In the genomic region with DNA sequence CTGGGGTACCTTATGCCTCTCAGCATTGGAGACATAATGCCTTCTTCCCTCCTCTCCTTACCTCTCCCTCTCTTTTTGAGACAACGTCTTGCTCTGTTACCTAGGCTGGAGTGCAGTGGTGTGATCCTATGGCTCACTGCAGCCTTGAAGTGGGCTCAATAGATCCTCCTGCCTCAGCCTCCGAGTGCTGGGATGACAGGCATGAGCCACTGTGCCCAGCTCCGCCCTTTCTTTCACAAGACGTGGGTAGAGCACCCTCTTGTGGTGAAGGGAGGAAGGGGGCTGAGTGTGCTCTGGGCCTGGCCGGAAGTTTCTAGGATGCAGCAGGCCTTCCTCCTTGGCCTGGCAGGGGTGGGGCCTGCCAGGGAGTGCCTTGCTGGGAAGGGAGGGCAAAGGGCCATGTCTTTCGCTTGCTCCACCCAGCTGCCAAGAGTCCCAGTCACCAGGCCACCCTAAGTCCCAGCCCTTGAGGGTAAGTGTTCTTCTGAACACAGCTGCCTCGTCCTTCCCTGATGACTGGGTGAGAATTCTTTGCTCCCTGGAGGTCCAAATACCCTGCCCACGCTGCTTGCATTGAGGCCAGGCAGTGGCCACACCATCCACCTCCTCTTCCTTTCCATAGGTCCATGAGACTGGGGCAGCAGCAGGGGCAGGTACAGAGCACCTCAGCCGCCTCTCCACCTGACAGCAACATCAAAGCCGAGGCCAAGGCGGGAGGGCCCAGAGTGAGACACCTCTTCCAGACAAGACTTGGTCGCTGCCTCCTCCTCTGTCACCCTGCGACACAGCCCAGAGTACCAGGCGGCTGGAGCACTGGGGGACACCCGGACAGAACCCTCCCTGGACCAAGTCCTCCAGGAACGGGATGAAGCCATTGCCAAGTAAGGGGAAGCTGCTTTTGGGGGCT, we compare ENCODE assay signal across 8 cellular contexts. TPM values are rescaled to one million over a fixed set of nuclear protein-coding genes. Genes with fewer than 3 reads are reported as not detected.
DNase-seq lines count a peak whose midpoint lies in the region; ATAC-seq, FAIRE-seq and TF ChIP-seq lines count a peak whose summit lies in the region.

No MANE protein-coding gene starts in this region.

- H4K8ac ChIP-seq in H9 (replicated peaks; ENCODE audit: insufficient read length, low read depth, low read length): no peak overlapping the region

- H4K91ac ChIP-seq in H9 (ENCODE audit: insufficient read length, low read depth, low read length): no peak overlapping the region

- no peak overlapping the region for H3K9ac ChIP-seq in H9 (ENCODE audit: extremely low read depth, insufficient read length, low read length)

- no peak overlapping the region; the same call in 1 of the 2 replicates for H3K14ac ChIP-seq in H9 (ENCODE audit: insufficient read depth, low read length)

- H3K4me2 ChIP-seq in H9 (ENCODE audit: insufficient read depth, insufficient read length, low read length): no peak overlapping the region

- no peak overlapping the region for H2BK120ac ChIP-seq in H9 (ENCODE audit: low read depth, low read length, poor library complexity, severe bottlenecking)

- peaks cover 10 to 20% of the 10 kb centered on the region in 2 experiments for H3K4me1 Mint-ChIP-seq in H9
- H3K4me1 Mint-ChIP-seq in activated naive CD8-positive, alpha-beta T cell treated with anti-CD3 and anti-CD28 coated beads, Interleukin-2, amount 50 U/mL, for 24 hours: peaks cover 11% of the 10 kb centered on the region

- no peak overlapping the region for H3K18ac ChIP-seq in H9 (ENCODE audit: insufficient read length, low read depth, low read length)

- H3K79me1 ChIP-seq in H9 (ENCODE audit: insufficient read depth, low read depth, low read length, poor library complexity, severe bottlenecking): no peaks in the 10 kb centered on the region

- no peak overlapping the region for H3K4me3 Mint-ChIP-seq in H9
- no peak overlapping the region for H3K4me3 Mint-ChIP-seq in activated naive CD8-positive, alpha-beta T cell treated with anti-CD3 and anti-CD28 coated beads, Interleukin-2, amount 50 U/mL, for 24 hours

- intact Hi-C loops in left ventricle myocardium superior (cut with micrococcal nuclease): no loop called here

- no peak overlapping the region for H3K56ac ChIP-seq in H9 (ENCODE audit: insufficient read length, low read depth, low read length)

- H3K27ac ChIP-seq in H9 (ENCODE audit: insufficient read length, low read depth, low read length) (no peak overlapping the region), small intestine (ENCODE audit: low read depth in 1 of 2, low read length in 1 of 2) (peak overlapping the region; percentile 92)

- H3K4me1 ChIP-seq in H9 (ENCODE audit: insufficient read depth, low read length): no peaks in the 10 kb centered on the region
- peaks cover 0 to 2% of the 10 kb centered on the region in 2 donors for H3K4me1 ChIP-seq in small intestine (ENCODE audit: control insufficient read depth in 2 of 2, insufficient read depth in 1 of 2, low read depth in 1 of 2, low read length in 1 of 2)

- H2AFZ ChIP-seq in H9 (ENCODE audit: low read length): no peak overlapping the region

- TF ChIP-seq CTCF in H9 (conservative IDR thresholded peaks at IDR 0.05): peak; percentile 94

- no peaks in the 10 kb centered on the region for H4K20me1 ChIP-seq in H9 (ENCODE audit: control insufficient read depth, insufficient read depth, insufficient read length)

- H3K9me3 ChIP-seq in H9 (ENCODE audit: control insufficient read depth, low read depth, low read length): no peaks in the 10 kb centered on the region
- no peaks in the 10 kb centered on the region for H3K9me3 ChIP-seq in small intestine (ENCODE audit: control insufficient read depth, low read depth)

- peaks cover 0 to 6% of the 10 kb centered on the region in 2 donors for H3K36me3 ChIP-seq in small intestine (ENCODE audit: control insufficient read depth in 2 of 2, insufficient read depth in 2 of 2, low read length in 2 of 2)

- H3K4ac ChIP-seq in H9 (ENCODE audit: low read depth, low read length): no peak overlapping the region

- peaks cover 10% of the 10 kb centered on the region for H3K23me2 ChIP-seq in H9 (ENCODE audit: insufficient read length, low read depth, low read length, poor library complexity, severe bottlenecking)

- no peaks in the 10 kb centered on the region for H3K79me2 ChIP-seq in H9 (ENCODE audit: insufficient read depth, low read length)

- H2BK12ac ChIP-seq in H9 (ENCODE audit: insufficient read length, low read depth, low read length): no peak overlapping the region

- FAIRE-seq in small intestine (lab: Jason Lieb, UNC): no peak

- no peak overlapping the region for H2BK20ac ChIP-seq in H9 (ENCODE audit: low read depth, low read length, poor library complexity, severe bottlenecking)

- H3K9me3 Mint-ChIP-seq in H9: no peaks in the 10 kb centered on the region
- H3K9me3 Mint-ChIP-seq in activated naive CD8-positive, alpha-beta T cell treated with anti-CD3 and anti-CD28 coated beads, Interleukin-2, amount 50 U/mL, for 24 hours: no peaks in the 10 kb centered on the region

- H3K27ac Mint-ChIP-seq in H9: peak overlapping the region; percentile 59 to 86 (median 71); a peak in 5 of 7 replicates
- H3K27ac Mint-ChIP-seq in activated naive CD8-positive, alpha-beta T cell treated with anti-CD3 and anti-CD28 coated beads, Interleukin-2, amount 50 U/mL, for 24 hours: no peak overlapping the region

- H4K5ac ChIP-seq in H9 (ENCODE audit: insufficient read length, low read depth, low read length): no peak overlapping the region

- H3T11ph ChIP-seq in H9 (ENCODE audit: low read length): no peak overlapping the region

- H3K27me3 ChIP-seq in H9 (ENCODE audit: insufficient read depth, low read length): no peaks in the 10 kb centered on the region
- no peaks in the 10 kb centered on the region for H3K27me3 ChIP-seq in small intestine (ENCODE audit: control insufficient read depth in 2 of 2, insufficient read depth in 2 of 2, low read length in 2 of 2)

- ATAC-seq in activated naive CD8-positive, alpha-beta T cell treated with anti-CD3 and anti-CD28 coated beads, Interleukin-2, amount 50 U/mL, for 24 hours: peak; percentile 69
- ATAC-seq in left ventricle myocardium superior: peak; percentile 8
- ATAC-seq in HG03439 (IDR thresholded peaks at IDR 0.05; ENCODE audit: unreplicated experiment): no peak

- DNase-seq in DMS 273 (lab: John Stamatoyannopoulos, UW; ENCODE audit: unreplicated experiment): peak; percentile 98
- peak; percentile 94 for DNase-seq in H9
- DNase-seq in NCI-H1436 (lab: John Stamatoyannopoulos, UW): peak; percentile 88
- DNase-seq in SW 1271 (lab: John Stamatoyannopoulos, UW): peak; percentile 87 to 93
- peak; percentile 82 for DNase-seq in activated naive CD8-positive, alpha-beta T cell treated with anti-CD3 and anti-CD28 coated beads, Interleukin-2, amount 50 U/mL, for 24 hours
- peak; percentile 68 for DNase-seq in left ventricle myocardium superior
- DNase-seq in small intestine: peak; percentile 99

- peaks cover 6 to 23% (median 20%) of the 10 kb centered on the region in 3 experiments; a peak in 6 of 7 replicates for H3K36me3 Mint-ChIP-seq in H9 (ENCODE audit: insufficient read depth in 1 of 3, low read depth in 3 of 3)
- no peaks in the 10 kb centered on the region for H3K36me3 Mint-ChIP-seq in activated naive CD8-positive, alpha-beta T cell treated with anti-CD3 and anti-CD28 coated beads, Interleukin-2, amount 50 U/mL, for 24 hours (ENCODE audit: low read depth)

- no peak overlapping the region for H2AK5ac ChIP-seq in H9 (ENCODE audit: insufficient read length, low read length)

- no peak overlapping the region for H2BK5ac ChIP-seq in H9 (ENCODE audit: insufficient read length, low read length)

- H3K23ac ChIP-seq in H9 (ENCODE audit: insufficient read length, low read depth, low read length): no peak overlapping the region

- WGBS in H9 (ENCODE audit: extremely low coverage, insufficient read length, low lambda C conversion rate): no CpG with 5 or more reads among the region's 16 CpGs
- 17 to 47% (median 38%) methylated on average over 15 to 16 of the region's 16 CpGs for WGBS in small intestine, 3 donors

- H3K4me3 ChIP-seq in small intestine (ENCODE audit: low read depth in 1 of 2, low read length in 2 of 2): peak overlapping the region in 1 of 2 donors; percentile 51

- H3K27me3 Mint-ChIP-seq in H9 (ENCODE audit: low read depth): peaks cover 3% of the 10 kb centered on the region
- H3K27me3 Mint-ChIP-seq in activated naive CD8-positive, alpha-beta T cell treated with anti-CD3 and anti-CD28 coated beads, Interleukin-2, amount 50 U/mL, for 24 hours: no peaks in the 10 kb centered on the region

- H2BK15ac ChIP-seq in H9 (ENCODE audit: low read depth, low read length): no peak overlapping the region

RNA-seq across cellular contexts. Expression of gene ABHD11, which starts 3.7 kb away (rescaled TPM):
- total RNA-seq in H9 (2021) (29.4 and 34.4 TPM in 2 replicates), left ventricle myocardium superior (24.0 TPM)
- 10 to 100 TPM; 53.0 to 93.3 (median 60.1) TPM for polyA plus RNA-seq in small intestine

RNA-seq across cellular contexts. Expression of gene STX1A, which starts 15.4 kb away (rescaled TPM):
- total RNA-seq in H9 (2021) (9.3 and 10.1 TPM in 2 replicates), left ventricle myocardium superior (3.0 TPM)
- 10 to 100 TPM in 2 of 3 donors, 1 to 10 TPM in 1; 9.5 to 17.7 (median 11.6) TPM for polyA plus RNA-seq in small intestine

RNA-seq across cellular contexts. Expression of gene CLDN3, which starts 35.2 kb away (rescaled TPM):
- total RNA-seq in H9 (2021) (16.5 and 16.9 TPM in 2 replicates), left ventricle myocardium superior (not detected)
- 100 to 1,000 TPM; 236 to 394 (median 302) TPM for polyA plus RNA-seq in small intestine

RNA-seq across cellular contexts. Expression of gene BUD23, which starts 51.5 kb away (rescaled TPM):
- 68.5 and 78.1 TPM in 2 replicates for total RNA-seq in H9 (2021)
- total RNA-seq in left ventricle myocardium superior: 79.8 TPM
- polyA plus RNA-seq in small intestine: 10 to 100 TPM; 37.8 to 90.0 (median 50.5) TPM

RNA-seq across cellular contexts. Expression of gene DNAJC30, which starts 51.6 kb away (rescaled TPM):
- total RNA-seq in H9 (2021): 8.1 and 8.7 TPM in 2 replicates
- 13.2 TPM for total RNA-seq in left ventricle myocardium superior
- polyA plus RNA-seq in small intestine: 10 to 100 TPM in 1 of 3 donors, 1 to 10 TPM in 2; 6.0 to 10.4 (median 6.8) TPM

Comparison
In these comparisons a context has a peak if more than half of its experiments do, and no peak if none do; other contexts are left out.
1. RNA of gene CLDN3, which starts 35.2 kb away (total RNA-seq): 16.5 to 16.9 TPM in H9; not detected in left ventricle myocardium superior (single experiment); every median in the first group is over 10 times any median in the second.
2. Peak in every context shown above with its lines, with median percentiles within 50 percentile points of each other: DNase-seq.